In the genomic region with DNA sequence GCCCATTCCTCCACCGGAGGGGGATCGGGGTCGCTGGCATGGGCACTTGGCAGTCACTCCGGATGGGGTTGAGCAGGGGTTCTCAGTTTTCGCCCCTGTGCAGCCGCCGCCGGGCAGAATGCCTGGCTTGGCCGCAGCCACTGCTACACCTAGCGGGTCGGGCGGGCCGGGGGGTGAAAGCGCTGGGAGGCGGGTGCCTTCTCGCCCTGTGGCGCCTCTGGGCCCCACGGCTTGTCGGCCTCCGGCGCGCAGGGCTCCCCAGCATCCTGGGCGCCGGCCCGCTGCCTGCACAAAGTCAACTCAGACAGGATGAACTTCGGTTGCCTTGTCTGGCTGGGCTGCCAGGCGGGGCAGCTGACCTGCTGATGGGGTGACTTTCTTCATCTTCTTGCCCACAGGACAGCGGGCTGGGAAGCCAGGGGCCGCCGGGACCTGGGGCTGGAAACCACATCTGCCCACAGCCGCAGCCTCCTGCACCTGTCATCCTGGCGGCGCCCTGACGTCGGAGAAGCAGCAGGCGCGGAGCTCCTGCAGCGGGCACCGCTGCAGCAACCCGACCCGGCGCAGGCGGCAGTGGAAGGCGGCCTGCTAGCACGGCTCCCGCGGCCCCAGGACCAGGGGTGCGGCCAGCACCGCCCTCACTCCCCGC, we compare ENCODE assay signal across 8 cellular contexts. TPM values are rescaled to one million over a fixed set of nuclear protein-coding genes. Genes with fewer than 3 reads are reported as not detected.
DNase-seq lines count a peak whose midpoint lies in the region; ATAC-seq and TF ChIP-seq lines count a peak whose summit lies in the region.

No MANE protein-coding gene starts in this region.

- H3K9me3 ChIP-seq in adrenal gland (replicated peaks in 1 of 3): no peaks in the 10 kb centered on the region

- no peak for TF ChIP-seq POLR2A in adrenal gland (IDR thresholded peaks at IDR 0.05)

- H3K4me1 ChIP-seq in adrenal gland (replicated peaks in 1 of 2): peaks cover 3 to 18% of the 10 kb centered on the region in 2 donors

- DNase-seq in D341Med (ENCODE audit: low spot score): peak; percentile 62
- DNase-seq in RWPE1 (ENCODE audit: low spot score): no peak
- peak in 4 of 7 donors; percentile 7 to 21 (median 14) for DNase-seq in adrenal gland
- peak; percentile 29 for DNase-seq in kidney glomerular epithelial cell (lab: John Stamatoyannopoulos, UW)
- peak; percentile 56 for DNase-seq in stimulated activated CD4-positive, alpha-beta T cell treated with anti-CD3 and anti-CD28 coated beads, Interleukin-4, amount 100 ng/mL, for 1 hour
- DNase-seq in activated gamma-delta T cell (lab: John Stamatoyannopoulos, UW): no peak

- WGBS in adrenal gland, 4 donors: 1 to 2% (median 1%) methylated on average over 15 to 50 of the region's 50 CpGs

- CTCF ChIA-PET in RWPE1 (lab: Yijun Ruan, JAX): interaction anchor here (0.8 to 1.4 kb wide), 3 partner anchors 21 to 251 kb away, joined by 5 to 9 read pairs (median 8); no protein-coding TSS in a partner anchor

- POLR2A ChIA-PET in RWPE1 (lab: Yijun Ruan, JAX; ENCODE audit: low non-redundant PET): no interaction called here

- H3K27ac ChIP-seq in RWPE1 (peak overlapping the region; percentile 87), adrenal gland (no peak overlapping the region)

- peaks cover 57% of the 10 kb centered on the region for H3K27me3 ChIP-seq in adrenal gland

- peak overlapping the region in 1 of 4 donors; percentile 44 for H3K4me3 ChIP-seq in adrenal gland

- no peaks in the 10 kb centered on the region for H3K36me3 ChIP-seq in adrenal gland (replicated peaks in 1 of 2)

- TF ChIP-seq CTCF in RWPE1 (conservative IDR thresholded peaks at IDR 0.05; ENCODE audit: low read depth): no peak
- TF ChIP-seq CTCF in adrenal gland (IDR thresholded peaks at IDR 0.05): no peak

- ATAC-seq in HG02623 (IDR thresholded peaks at IDR 0.05; ENCODE audit: unreplicated experiment): peak; percentile 15
- ATAC-seq in HG03520 (IDR thresholded peaks at IDR 0.05; ENCODE audit: unreplicated experiment): no peak

- intact Hi-C loops in adrenal gland (cut with DNase I): no loop called here

RNA-seq across cellular contexts. Expression of gene ANKRD18A, which starts 1.2 kb away (rescaled TPM):
- under 1 TPM in 4 of 8 donors, not detected in 4; 0.07 to 0.50 (median 0.11) TPM for total RNA-seq in adrenal gland
- under 1 TPM; 0.07 to 0.56 (median 0.16) TPM for polyA plus RNA-seq in adrenal gland

Comparison
In these comparisons a context has a peak if more than half of its experiments do, and no peak if none do; other contexts are left out.
1. DNase-seq: peak in D341Med (single experiment), adrenal gland (4 of 7), kidney glomerular epithelial cell (single experiment) and stimulated activated CD4-positive, alpha-beta T cell treated with anti-CD3 and anti-CD28 coated beads, Interleukin-4, amount 100 ng/mL, for 1 hour (single experiment); none in RWPE1 (single experiment) and activated gamma-delta T cell (single experiment).